ENCODE assay signal across 9 cellular contexts in genomic region chr17:60135951-60136666, GRCh38. TPM values are rescaled to one million over a fixed set of nuclear protein-coding genes. Genes with fewer than 3 reads are reported as not detected.
A peak's percentile ranks its signal among the peaks of the same experiment; 100 is the strongest.
DNase-seq lines count a peak whose midpoint lies in the region; ATAC-seq, FAIRE-seq and TF ChIP-seq lines count a peak whose summit lies in the region.
"Had no signal": no experiment of that assay in that cellular context is flagged by ENCODE, and none has a peak within 500 bp of the region (broad histone marks: within the 10 kb centered on the region; RNA-seq: fewer than 3 reads in every experiment).

No MANE protein-coding gene starts in this region.

- no peak for ATAC-seq in pancreas

- peaks cover 5 to 18% (median 9%) of the 10 kb centered on the region in 3 donors for H3K36me3 Mint-ChIP-seq in CD8-positive, alpha-beta memory T cell

- H3K27ac ChIP-seq in CD8-positive, alpha-beta memory T cell (ENCODE audit: low read depth, low read length): no peak overlapping the region
- H3K27ac ChIP-seq in Peyer's patch (no peak overlapping the region), pancreas (no peak overlapping the region)

- no peak for FAIRE-seq in pancreas (lab: Jason Lieb, UNC)

- POLR2A ChIA-PET in CD8-positive, alpha-beta memory T cell (lab: Charles Lee): no interaction called here

- peak overlapping the region; percentile 74 for H3K4me3 ChIP-seq in CD8-positive, alpha-beta memory T cell (ENCODE audit: low read length)
- peak overlapping the region in 2 of 4 donors; percentile 66 to 69 for H3K4me3 ChIP-seq in Peyer's patch
- H3K4me3 ChIP-seq in epithelial cell of proximal tubule (ENCODE audit: low read depth, low read length): peak overlapping the region; percentile 77
- peak overlapping the region in 2 of 4 donors; percentile 69 to 71 for H3K4me3 ChIP-seq in pancreas

- WGBS in pancreas, 2 donors: 67 to 70% methylated on average over 13 of the region's 13 CpGs

- H3K9me3 Mint-ChIP-seq in CD8-positive, alpha-beta memory T cell: peaks cover 0 to 2% (median 0%) of the 10 kb centered on the region in 5 donors

- peaks cover 29% of the 10 kb centered on the region for H3K27me3 ChIP-seq in CD8-positive, alpha-beta memory T cell (ENCODE audit: insufficient read depth, low read length, poor library complexity, severe bottlenecking)
- H3K27me3 ChIP-seq in Peyer's patch (peaks cover 0 to 23% of the 10 kb centered on the region in 2 donors), pancreas (peaks cover 0 to 10% (median 2%) of the 10 kb centered on the region in 4 donors)

- H3K4me3 Mint-ChIP-seq in CD8-positive, alpha-beta memory T cell: peak overlapping the region; percentile 88 to 96 (median 93)

- intact Hi-C loops in pancreas (cut with DNase I): loop anchor here in 1 of 3 donors (10.0 kb wide), 1 partner anchor 289 kb away; the partner anchor contains the start of gene CHCT1

- peak overlapping the region in 2 of 8 donors; percentile 25 to 75 for H3K27ac Mint-ChIP-seq in CD8-positive, alpha-beta memory T cell

- CTCF ChIA-PET in CD8-positive, alpha-beta memory T cell (lab: Charles Lee): interaction anchor here (1.7 kb wide), 1 partner anchor 290 kb away, joined by 4 read pairs; no protein-coding TSS in a partner anchor

- no peaks in the 10 kb centered on the region for H3K36me3 ChIP-seq in CD8-positive, alpha-beta memory T cell (ENCODE audit: insufficient read depth, low read length)
- no peaks in the 10 kb centered on the region for H3K36me3 ChIP-seq in Peyer's patch
- no peaks in the 10 kb centered on the region for H3K36me3 ChIP-seq in pancreas
- H3K36me3 ChIP-seq: adrenal gland had no signal

- H3K4me1 Mint-ChIP-seq in CD8-positive, alpha-beta memory T cell: peaks cover 29 to 43% (median 34%) of the 10 kb centered on the region in 3 donors

- no peak for DNase-seq in CD8-positive, alpha-beta memory T cell
- DNase-seq in Peyer's patch (peak in 2 of 3 donors; percentile 32 to 39), epithelial cell of proximal tubule (ENCODE audit: low read depth) (no peak), pancreas (peak in 4 of 6 donors; percentile 1 to 22 (median 10)), HCEC 1CT (no peak), NOMO-1 treated with DMSO at 0.1 percent for 48 hours (lab: John Stamatoyannopoulos, UW; ENCODE audit: unreplicated experiment) (no peak), DMS79 treated with DMSO at 0.1 percent for 48 hours (lab: John Stamatoyannopoulos, UW) (no peak), glomerular visceral epithelial cell (ENCODE audit: extremely low spot score) (no peak)

- H3K9me3 ChIP-seq in CD8-positive, alpha-beta memory T cell (ENCODE audit: low read length): no peaks in the 10 kb centered on the region
- H3K9me3 ChIP-seq in Peyer's patch (no peaks in the 10 kb centered on the region), pancreas (no peaks in the 10 kb centered on the region)
- H3K9me3 ChIP-seq: adrenal gland had no signal

- H3K4me1 ChIP-seq in CD8-positive, alpha-beta memory T cell (ENCODE audit: insufficient read depth, low read length): peaks cover 8% of the 10 kb centered on the region
- H3K4me1 ChIP-seq in Peyer's patch: peaks cover 0 to 20% (median 11%) of the 10 kb centered on the region in 4 donors
- H3K4me1 ChIP-seq in pancreas: peaks cover under 1 to 18% (median 6%) of the 10 kb centered on the region in 3 donors

- H3K27me3 Mint-ChIP-seq in CD8-positive, alpha-beta memory T cell: peaks cover 30 to 42% of the 10 kb centered on the region in 2 donors

- no peak for TF ChIP-seq POLR2A in Peyer's patch (IDR thresholded peaks at IDR 0.05)

- TF ChIP-seq CTCF in Peyer's patch (IDR thresholded peaks at IDR 0.05) (no peak), epithelial cell of proximal tubule (conservative IDR thresholded peaks at IDR 0.05; ENCODE audit: low read depth, low read length) (no peak), pancreas (IDR thresholded peaks at IDR 0.05) (no peak)

RNA-seq across cellular contexts. Expression of gene CA4, which starts 13.7 kb away (rescaled TPM):
- total RNA-seq in CD8-positive, alpha-beta memory T cell: not detected
- polyA plus RNA-seq in CD8-positive, alpha-beta memory T cell: not detected
- total RNA-seq in Peyer's patch: 10 to 100 TPM in 2 of 4 donors, 1 to 10 TPM in 1, not detected in 1; 1.6 to 18.4 (median 12.3) TPM
- not detected in 2 replicates for total RNA-seq in epithelial cell of proximal tubule
- total RNA-seq in pancreas: 10 to 100 TPM in 5 of 6 donors, 1 to 10 TPM in 1; 7.5 to 22.5 (median 18.5) TPM
- 10 to 100 TPM; 32.0 to 75.7 TPM for polyA plus RNA-seq in pancreas

RNA-seq across cellular contexts. Expression of gene HEATR6, which starts 57.4 kb away (rescaled TPM):
- 10 to 100 TPM; 22.8 to 24.0 TPM for total RNA-seq in CD8-positive, alpha-beta memory T cell
- 7.6 TPM for polyA plus RNA-seq in CD8-positive, alpha-beta memory T cell
- total RNA-seq in Peyer's patch: 10 to 100 TPM in 3 of 4 donors, 1 to 10 TPM in 1; 9.0 to 72.6 (median 15.5) TPM
- total RNA-seq in epithelial cell of proximal tubule: 14.2 and 29.1 TPM in 2 replicates
- 10 to 100 TPM in 1 of 6 donors, 1 to 10 TPM in 5; 4.2 to 11.9 (median 6.2) TPM for total RNA-seq in pancreas
- polyA plus RNA-seq in pancreas: 1 to 10 TPM; 6.5 to 6.9 TPM

Comparison
In these comparisons a context has a peak if more than half of its experiments do, and no peak if none do; other contexts are left out.
1. DNase-seq: peak in Peyer's patch (2 of 3) and pancreas (4 of 6); none in CD8-positive, alpha-beta memory T cell (0 of 5), epithelial cell of proximal tubule (single experiment), HCEC 1CT (single experiment), NOMO-1 treated with DMSO at 0.1 percent for 48 hours (single experiment), DMS79 treated with DMSO at 0.1 percent for 48 hours (single experiment) and glomerular visceral epithelial cell (single experiment).